In genomic region chr3:114687157-114687556, GRCh38 we compare ENCODE assay signal across 16 cellular contexts.
DNase-seq lines count a peak whose midpoint lies in the region; ATAC-seq and TF ChIP-seq lines count a peak whose summit lies in the region.
"Had no signal": no experiment of that assay in that cellular context is flagged by ENCODE, and none has a peak within 500 bp of the region (broad histone marks: within the 10 kb centered on the region; RNA-seq: fewer than 3 reads in every experiment).

No MANE protein-coding gene starts in this region.

- H3K18ac ChIP-seq in mesenchymal stem cell (ENCODE audit: low read depth in 1 of 2, low read length in 2 of 2): no peak overlapping the region

- H3K4me3 Mint-ChIP-seq in GM23338: no peak overlapping the region
- no peak overlapping the region for H3K4me3 Mint-ChIP-seq in HFFc6
- H3K4me3 Mint-ChIP-seq: H9 had no signal

- no peak overlapping the region for H2BK5ac ChIP-seq in mesenchymal stem cell (ENCODE audit: low read depth, low read length, poor library complexity, severe bottlenecking)

- H4K8ac ChIP-seq in mesenchymal stem cell (ENCODE audit: low read length): no peak overlapping the region

- H2BK120ac ChIP-seq in mesenchymal stem cell (ENCODE audit: low read depth, low read length): no peak overlapping the region

- H2AFZ ChIP-seq in GM23338 (peak overlapping the region; percentile 49; the same call in 1 of the 2 replicates), mesenchymal stem cell (ENCODE audit: low read depth, low read length) (no peak overlapping the region)

- H3K4ac ChIP-seq in mesenchymal stem cell (ENCODE audit: low read depth in 1 of 2, low read length in 2 of 2): no peak overlapping the region

- no peak for TF ChIP-seq CTCF in GM23338 (conservative IDR thresholded peaks at IDR 0.05; ENCODE audit: low read depth in 2 of 2)
- no peak for TF ChIP-seq CTCF in HFFc6 (IDR thresholded peaks at IDR 0.05)

- H3K36me3 Mint-ChIP-seq in GM23338 (ENCODE audit: low read depth): no peaks in the 10 kb centered on the region
- H3K36me3 Mint-ChIP-seq in HFFc6 (ENCODE audit: low read depth): no peaks in the 10 kb centered on the region

- H3K9ac ChIP-seq in adipocyte (ENCODE audit: low read length): no peak overlapping the region
- peak overlapping the region; percentile 56 for H3K9ac ChIP-seq in mesenchymal stem cell (ENCODE audit: low read length)

- H3K4me1 Mint-ChIP-seq in GM23338: peaks cover 24% of the 10 kb centered on the region
- peaks cover 18% of the 10 kb centered on the region for H3K4me1 Mint-ChIP-seq in HFFc6 (ENCODE audit: low read depth)

- H2BK12ac ChIP-seq in mesenchymal stem cell (ENCODE audit: low read length in 2 of 2): no peak overlapping the region

- H3K79me2 ChIP-seq in GM23338 (replicated peaks; ENCODE audit: insufficient read depth): no peaks in the 10 kb centered on the region

- no peak for DNase-seq in GM23338 (ENCODE audit: low spot score)
- DNase-seq in adipocyte (ENCODE audit: low read depth): peak; percentile 17
- DNase-seq in mesenchymal stem cell: no peak
- DNase-seq in NCI-H1092 treated with DMSO at 0.1 percent for 48 hours (lab: John Stamatoyannopoulos, UW): no peak
- no peak for DNase-seq in HFFc6
- DNase-seq: H9, IMR-90, NCI-H1417 treated with DMSO at 0.1 percent for 48 hours, NCI-H2029, NCI-H2171 treated with DMSO at 0.1 percent for 48 hours, NCI-H510A, NCI-H82, Peyer's patch, SHP77 treated with DMSO at 0.1 percent for 48 hours had no signal

- H3K27me3 Mint-ChIP-seq in GM23338 (ENCODE audit: insufficient read depth, low read depth, poor library complexity) (peaks cover 4% of the 10 kb centered on the region), HFFc6 (ENCODE audit: insufficient read depth) (no peaks in the 10 kb centered on the region)

- no peaks in the 10 kb centered on the region for H3F3A ChIP-seq in GM23338 (replicated peaks; ENCODE audit: low read depth)

- H2AK5ac ChIP-seq in mesenchymal stem cell (ENCODE audit: low read length, severe bottlenecking): no peak overlapping the region

- 98% methylated on average over 2 of the region's 3 CpGs for WGBS in mesenchymal stem cell
- WGBS in urinary bladder: 64% methylated on average over 3 of the region's 3 CpGs

- ATAC-seq in GM23338: peak; percentile 28; the same call in 1 of the 3 replicates
- no peak for ATAC-seq in GM21381 (IDR thresholded peaks at IDR 0.05; ENCODE audit: unreplicated experiment)

- no peak overlapping the region for H3K4me3 ChIP-seq in GM23338
- H3K4me3 ChIP-seq in adipocyte (ENCODE audit: low read length): no peak overlapping the region
- H3K4me3 ChIP-seq in mesenchymal stem cell (ENCODE audit: insufficient read depth in 1 of 2, low read depth in 1 of 2, low read length in 2 of 2): no peak overlapping the region
- H3K4me3 ChIP-seq in urinary bladder (ENCODE audit: low read depth, low read length): no peak overlapping the region
- H3K4me3 ChIP-seq: Peyer's patch had no signal

- H3K27me3 ChIP-seq in GM23338 (ENCODE audit: insufficient read depth): no peaks in the 10 kb centered on the region
- H3K27me3 ChIP-seq in adipocyte (replicated peaks; ENCODE audit: control insufficient read depth, insufficient read depth, low read length): no peaks in the 10 kb centered on the region
- no peaks in the 10 kb centered on the region for H3K27me3 ChIP-seq in mesenchymal stem cell (ENCODE audit: control insufficient read depth in 1 of 2, insufficient read depth in 1 of 2, low read length in 2 of 2)
- H3K27me3 ChIP-seq: Peyer's patch had no signal

- no peaks in the 10 kb centered on the region for H3K9me2 ChIP-seq in GM23338 (ENCODE audit: insufficient read depth)

- H3K27ac Mint-ChIP-seq in GM23338 (no peak overlapping the region), HFFc6 (no peak overlapping the region)

- H4K20me1 ChIP-seq in GM23338 (replicated peaks; ENCODE audit: insufficient read depth): no peaks in the 10 kb centered on the region

- H2BK15ac ChIP-seq in mesenchymal stem cell (ENCODE audit: low read depth, poor library complexity, severe bottlenecking): no peak overlapping the region

- H3K4me2 ChIP-seq in GM23338 (no peak overlapping the region), mesenchymal stem cell (ENCODE audit: low read length, poor library complexity, severe bottlenecking) (no peak overlapping the region)

- no peak overlapping the region for H3K23ac ChIP-seq in mesenchymal stem cell (ENCODE audit: low read length in 2 of 2)

- no peaks in the 10 kb centered on the region for H3K36me3 ChIP-seq in GM23338 (ENCODE audit: insufficient read depth)
- H3K36me3 ChIP-seq in adipocyte (ENCODE audit: control insufficient read depth, insufficient read depth, low read length, severe bottlenecking): no peaks in the 10 kb centered on the region
- no peaks in the 10 kb centered on the region for H3K36me3 ChIP-seq in mesenchymal stem cell (ENCODE audit: control insufficient read depth in 1 of 2, insufficient read depth in 2 of 2, low read depth in 1 of 2, low read length in 2 of 2)
- no peaks in the 10 kb centered on the region for H3K36me3 ChIP-seq in urinary bladder (ENCODE audit: insufficient read depth)
- H3K36me3 ChIP-seq: Peyer's patch had no signal

- H3K27ac ChIP-seq in GM23338 (ENCODE audit: low read depth) (no peak overlapping the region), mesenchymal stem cell (ENCODE audit: low read length, poor library complexity, severe bottlenecking) (no peak overlapping the region), urinary bladder (ENCODE audit: low read depth) (peak overlapping the region; percentile 16)
- H3K27ac ChIP-seq: Peyer's patch had no signal

- H3K9me3 ChIP-seq in adipocyte (ENCODE audit: control insufficient read depth, low read length): no peaks in the 10 kb centered on the region
- H3K9me3 ChIP-seq in mesenchymal stem cell (ENCODE audit: control insufficient read depth, low read length): no peaks in the 10 kb centered on the region
- H3K9me3 ChIP-seq: Peyer's patch had no signal

- H3K14ac ChIP-seq in mesenchymal stem cell (ENCODE audit: low read length in 2 of 2): no peak overlapping the region

- peaks cover 30% of the 10 kb centered on the region for H3K4me1 ChIP-seq in GM23338 (ENCODE audit: insufficient read depth)
- peaks cover 17% of the 10 kb centered on the region for H3K4me1 ChIP-seq in adipocyte (ENCODE audit: control insufficient read depth, insufficient read depth, low read length)
- H3K4me1 ChIP-seq in mesenchymal stem cell (ENCODE audit: control insufficient read depth, insufficient read depth, low read depth, low read length): no peaks in the 10 kb centered on the region
- H3K4me1 ChIP-seq in urinary bladder (ENCODE audit: insufficient read depth): peaks cover 2% of the 10 kb centered on the region
- H3K4me1 ChIP-seq: Peyer's patch had no signal

- H3K79me1 ChIP-seq in mesenchymal stem cell (replicated peaks; ENCODE audit: low read length, poor library complexity, severe bottlenecking): peaks cover 11% of the 10 kb centered on the region

- no peak overlapping the region for H4K91ac ChIP-seq in mesenchymal stem cell (ENCODE audit: low read length)

- H3K9me3 Mint-ChIP-seq in GM23338 (no peaks in the 10 kb centered on the region), HFFc6 (no peaks in the 10 kb centered on the region)
- H3K9me3 Mint-ChIP-seq: H9 had no signal

TF ChIP-seq in GM23338, 12 proteins besides CTCF, POLR2A, EP300 and RAD21:
- no peak for TF ChIP-seq ETS1 (IDR thresholded peaks at IDR 0.05)
- no peak for TF ChIP-seq NANOG (IDR thresholded peaks at IDR 0.05; ENCODE audit: borderline replicate concordance)
- TF ChIP-seq ZNF331 (CRISPR knock-in tag; IDR thresholded peaks at IDR 0.05; ENCODE audit: low read depth): no peak
- TF ChIP-seq CREB1 (CRISPR knock-in tag; IDR thresholded peaks at IDR 0.05; ENCODE audit: low read depth): no peak
- no peak for TF ChIP-seq STAT1 (IDR thresholded peaks at IDR 0.05; ENCODE audit: unreplicated experiment)
